ENCODE assay signal across 8 cellular contexts in genomic region chr11:16612801-16613400, GRCh38.
DNase-seq lines count a peak whose midpoint lies in the region; ATAC-seq, FAIRE-seq and TF ChIP-seq lines count a peak whose summit lies in the region.

No MANE protein-coding gene starts in this region.

- H3K4me3 ChIP-seq in ACC112 (ENCODE audit: low read depth, low read length) = peak overlapping the region; percentile 77
- H3K4me3 ChIP-seq in HFF-Myc (replicated peaks; ENCODE audit: low read depth, low read length) = peak overlapping the region; percentile 19; the same call in 1 of the 2 replicates
- H3K4me3 ChIP-seq in breast epithelium = peak overlapping the region; percentile 30 to 62 (median 36)
- H3K4me3 ChIP-seq in right lobe of liver = peak overlapping the region; percentile 30 to 48 (median 38)
- H3K4me3 ChIP-seq in aorta (ENCODE audit: low read length in 2 of 2) = peak overlapping the region; percentile 5 to 38

- TF ChIP-seq POLR2A in breast epithelium (IDR thresholded peaks at IDR 0.05) (no peak), right lobe of liver (IDR thresholded peaks at IDR 0.05) (no peak)

- H3K27me3 ChIP-seq in ACC112 (ENCODE audit: insufficient read depth, low read length) (peaks cover 96% of the 10 kb centered on the region), breast epithelium (peaks cover 3 to 84% of the 10 kb centered on the region in 2 donors), right lobe of liver (peaks cover 6 to 41% of the 10 kb centered on the region in 2 donors), aorta (ENCODE audit: control insufficient read depth in 1 of 2, insufficient read depth in 2 of 2, low read length in 1 of 2) (peaks cover 0 to 2% of the 10 kb centered on the region in 2 donors)

- H3K79me2 ChIP-seq in ACC112 (ENCODE audit: control insufficient read depth, insufficient read depth, low read length, unreplicated experiment) = no peaks in the 10 kb centered on the region

- H3K27ac ChIP-seq in ACC112 (ENCODE audit: low read depth, low read length) (no peak overlapping the region), breast epithelium (no peak overlapping the region), right lobe of liver (no peak overlapping the region), aorta (ENCODE audit: low read depth in 1 of 2, low read length in 2 of 2) (no peak overlapping the region)

- peaks cover 8% of the 10 kb centered on the region for H3K4me1 ChIP-seq in ACC112 (ENCODE audit: control insufficient read depth, insufficient read depth, low read length, unreplicated experiment)
- H3K4me1 ChIP-seq in breast epithelium = peaks cover 0 to 9% of the 10 kb centered on the region in 2 donors
- H3K4me1 ChIP-seq in right lobe of liver = peaks cover 0 to 8% (median 0%) of the 10 kb centered on the region in 4 donors
- H3K4me1 ChIP-seq in aorta (ENCODE audit: control insufficient read depth in 1 of 2, insufficient read depth in 2 of 2, low read length in 2 of 2) = no peaks in the 10 kb centered on the region

- intact Hi-C loops in breast epithelium (cut with DNase I; ENCODE audit: low total_unique reads) = no loop called here
- intact Hi-C loops in right lobe of liver (cut with DNase I) = no loop called here
- intact Hi-C loops in aorta (cut with DNase I) = loop anchor here in 1 of 2 donors (5.0 kb wide), 1 partner anchor 626 kb away; no protein-coding TSS in a partner anchor

- TF ChIP-seq CTCF in HFF-Myc (IDR thresholded peaks at IDR 0.05; ENCODE audit: low read depth, low read length, missing control alignments) (no peak), breast epithelium (IDR thresholded peaks at IDR 0.05) (no peak), right lobe of liver (IDR thresholded peaks at IDR 0.05) (no peak), D721Med (IDR thresholded peaks at IDR 0.05; ENCODE audit: insufficient read depth, missing control alignments) (no peak)

- ATAC-seq in right lobe of liver = peak; percentile 6 to 16 (median 12)
- ATAC-seq in aorta (ENCODE audit: low FRiP score) = peak; percentile 53

- H3K9me3 ChIP-seq in breast epithelium (no peaks in the 10 kb centered on the region), right lobe of liver (no peaks in the 10 kb centered on the region), aorta (ENCODE audit: control insufficient read depth, low read length) (no peaks in the 10 kb centered on the region)

- peak overlapping the region; percentile 44 for H2AFZ ChIP-seq in ACC112 (ENCODE audit: low read length, unreplicated experiment)

- WGBS in right lobe of liver (ENCODE audit: insufficient coverage, low coverage, low lambda C conversion rate, missing lambda C conversion rate) = 1% methylated on average over 18 of the region's 19 CpGs
- 2% methylated on average over 19 of the region's 19 CpGs for WGBS in aorta, 2 donors

- FAIRE-seq in D721Med (lab: Jason Lieb, UNC) = no peak

- H3K36me3 ChIP-seq in ACC112 (ENCODE audit: insufficient read depth, low read length) (no peaks in the 10 kb centered on the region), breast epithelium (no peaks in the 10 kb centered on the region), right lobe of liver (no peaks in the 10 kb centered on the region), aorta (ENCODE audit: control insufficient read depth in 1 of 2, insufficient read depth in 2 of 2, low read length in 1 of 2) (no peaks in the 10 kb centered on the region)

- DNase-seq in HFF-Myc (ENCODE audit: extremely low read depth, low read depth) (no peak), breast epithelium (ENCODE audit: low spot score in 2 of 2) (no peak), right lobe of liver (no peak), aorta (no peak), kidney tubule cell (ENCODE audit: low spot score) (no peak), D721Med (ENCODE audit: insufficient read length, low spot score) (no peak), HuH-7 (ENCODE audit: low spot score) (no peak)

Comparison
In these comparisons a context has a peak if more than half of its experiments do, and no peak if none do; other contexts are left out.
1. H3K4me3 ChIP-seq: peak in every context shown above with its lines; median percentile 77 in ACC112; 38 in right lobe of liver; 36 in breast epithelium; 22 in aorta; 19 in HFF-Myc.